ENCODE assay signal across 1 cellular context in the genomic region with DNA sequence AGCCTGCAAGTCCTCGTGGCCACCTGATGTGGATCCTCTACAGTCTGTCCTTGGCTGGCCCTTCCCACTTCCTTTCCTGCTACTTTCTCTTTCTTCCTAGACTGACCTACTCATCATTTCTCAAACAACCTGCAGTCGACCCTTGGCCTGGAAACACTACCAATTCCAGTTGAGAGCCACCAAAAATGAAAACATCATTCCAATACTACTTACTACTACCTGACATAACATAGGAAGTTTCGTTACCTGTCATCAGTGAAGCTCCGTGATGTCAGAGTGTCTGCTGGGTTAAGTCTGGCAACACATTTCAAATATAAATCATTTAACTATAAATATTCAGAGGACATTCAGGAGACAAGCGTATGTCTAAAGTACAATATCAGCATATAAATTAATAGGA.
TF ChIP-seq lines count a peak whose summit lies in the region.

No MANE protein-coding gene starts in this region.

TF ChIP-seq in HepG2, 621 proteins besides CTCF, POLR2A, EP300 and RAD21:
- TF ChIP-seq ZNF205 (CRISPR knock-in tag; IDR thresholded peaks at IDR 0.05) (no peak), MAFK (conservative IDR thresholded peaks at IDR 0.05 in 1 of 2, IDR thresholded peaks at IDR 0.05 in 1 of 2; ENCODE audit: low read length in 2 of 2) (0 out of 4 replicates have a peak, but pooled peaks of 1 of the 2 experiments have one; percentile 2), MAFF (IDR thresholded peaks at IDR 0.05; ENCODE audit: low read depth, low read length) (no peak), SETDB1 (CRISPR knock-in tag; IDR thresholded peaks at IDR 0.05; ENCODE audit: borderline replicate concordance) (no peak), SIN3B (IDR thresholded peaks at IDR 0.05; ENCODE audit: low read length) (no peak), ZNF484 (CRISPR knock-in tag; IDR thresholded peaks at IDR 0.05; ENCODE audit: borderline replicate concordance, low read depth) (no peak), KDM1A (CRISPR knock-in tag; IDR thresholded peaks at IDR 0.05) (no peak), ASH2L (IDR thresholded peaks at IDR 0.05; ENCODE audit: insufficient read length, low read depth, low read length) (no peak), CREB1 (IDR thresholded peaks at IDR 0.05) (peak; percentile 60), CREB1 (CRISPR knock-in tag; IDR thresholded peaks at IDR 0.05) (no peak), MZF1 (CRISPR knock-in tag; IDR thresholded peaks at IDR 0.05; ENCODE audit: borderline replicate concordance) (no peak), SATB2 (CRISPR knock-in tag; IDR thresholded peaks at IDR 0.05) (no peak), ZFP36 (IDR thresholded peaks at IDR 0.05; ENCODE audit: borderline replicate concordance, low read depth, low read length, partially characterized antibody) (no peak)
- TF ChIP-seq, protein P1, sequence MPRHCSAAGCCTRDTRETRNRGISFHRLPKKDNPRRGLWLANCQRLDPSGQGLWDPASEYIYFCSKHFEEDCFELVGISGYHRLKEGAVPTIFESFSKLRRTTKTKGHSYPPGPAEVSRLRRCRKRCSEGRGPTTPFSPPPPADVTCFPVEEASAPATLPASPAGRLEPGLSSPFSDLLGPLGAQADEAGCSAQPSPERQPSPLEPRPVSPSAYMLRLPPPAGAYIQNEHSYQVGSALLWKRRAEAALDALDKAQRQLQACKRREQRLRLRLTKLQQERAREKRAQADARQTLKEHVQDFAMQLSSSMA (CRISPR knock-in tag; IDR thresholded peaks at IDR 0.05) = no peak
- TF ChIP-seq, protein P2, sequence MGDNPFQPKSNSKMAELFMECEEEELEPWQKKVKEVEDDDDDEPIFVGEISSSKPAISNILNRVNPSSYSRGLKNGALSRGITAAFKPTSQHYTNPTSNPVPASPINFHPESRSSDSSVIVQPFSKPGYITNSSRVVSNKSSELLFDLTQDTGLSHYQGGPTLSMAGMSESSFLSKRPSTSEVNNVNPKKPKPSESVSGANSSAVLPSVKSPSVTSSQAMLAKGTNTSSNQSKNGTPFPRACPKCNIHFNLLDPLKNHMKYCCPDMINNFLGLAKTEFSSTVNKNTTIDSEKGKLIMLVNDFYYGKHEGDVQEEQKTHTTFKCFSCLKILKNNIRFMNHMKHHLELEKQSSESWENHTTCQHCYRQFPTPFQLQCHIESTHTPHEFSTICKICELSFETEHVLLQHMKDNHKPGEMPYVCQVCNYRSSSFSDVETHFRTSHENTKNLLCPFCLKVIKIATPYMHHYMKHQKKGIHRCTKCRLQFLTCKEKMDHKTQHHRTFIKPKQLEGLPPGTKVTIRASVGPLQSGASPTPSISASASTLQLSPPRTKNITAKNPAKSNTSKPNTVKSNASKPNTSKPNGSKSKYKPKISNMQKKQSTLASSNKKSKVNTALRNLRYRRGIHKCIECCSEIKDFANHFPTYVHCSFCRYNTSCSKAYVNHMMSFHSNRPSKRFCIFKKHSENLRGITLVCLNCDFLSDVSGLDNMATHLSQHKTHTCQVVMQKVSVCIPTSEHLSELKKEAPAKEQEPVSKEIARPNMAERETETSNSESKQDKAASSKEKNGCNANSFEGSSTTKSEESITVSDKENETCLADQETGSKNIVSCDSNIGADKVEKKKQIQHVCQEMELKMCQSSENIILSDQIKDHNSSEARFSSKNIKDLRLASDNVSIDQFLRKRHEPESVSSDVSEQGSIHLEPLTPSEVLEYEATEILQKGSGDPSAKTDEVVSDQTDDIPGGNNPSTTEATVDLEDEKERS (CRISPR knock-in tag; IDR thresholded peaks at IDR 0.05) = no peak
